33 cellular contexts compared by ENCODE assay signal in the genomic region with DNA sequence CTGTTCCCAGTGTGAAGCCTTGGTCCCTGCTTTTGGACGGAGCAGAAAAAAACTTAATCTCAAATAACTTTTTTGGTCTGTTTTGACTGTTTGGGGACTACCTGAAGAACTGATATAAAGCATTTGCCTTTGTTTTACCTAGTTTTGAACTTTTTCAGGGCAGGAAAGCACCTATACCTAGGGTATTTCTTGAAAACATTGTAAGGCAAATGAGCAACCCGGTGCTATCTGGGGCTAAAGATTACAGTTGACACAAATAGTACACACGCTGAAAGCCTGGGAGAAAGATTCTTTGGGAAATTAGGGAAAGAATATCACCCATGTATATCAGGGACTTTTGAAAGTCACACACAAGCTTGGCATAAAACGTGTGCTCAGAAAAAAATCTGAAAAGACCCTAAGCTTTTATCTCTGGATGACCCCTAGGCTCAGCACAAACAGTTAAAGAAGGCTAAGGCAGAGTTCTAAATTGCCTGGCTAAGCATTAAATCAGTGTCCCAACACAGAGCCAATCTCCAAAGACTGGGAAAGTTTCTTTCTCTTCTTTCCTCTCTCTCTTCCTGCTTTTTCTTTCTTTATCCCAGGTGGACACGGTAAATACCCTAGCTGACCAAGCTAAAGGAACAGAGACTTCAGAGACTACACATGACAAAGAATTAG.
"Had no signal": no experiment of that assay in that cellular context is flagged by ENCODE, and none has a peak within 500 bp of the region (broad histone marks: within the 10 kb centered on the region; RNA-seq: fewer than 3 reads in every experiment).

No MANE protein-coding gene starts in this region.

- H3K4me3 Mint-ChIP-seq: activated naive CD8-positive, alpha-beta T cell treated with anti-CD3 and anti-CD28 coated beads for 36 hours; immature natural killer cell; mesothelial cell of epicardium; naive B cell; nephron progenitor cell; stimulated activated effector memory CD8-positive, alpha-beta T cell treated with anti-CD3 and anti-CD28 coated beads, Interleukin-12 subunit alpha, Interleukin-12 subunit beta, amount 100 ng/mL, for 72 hours; stimulated activated naive CD8-positive, alpha-beta T cell treated with anti-CD3 and anti-CD28 coated beads, Interleukin-15, Interleukin-2, amounts not matched to agents 100 ng/mL and 50 ng/mL, for 24 hours had no signal

- H3K27ac Mint-ChIP-seq: activated naive CD8-positive, alpha-beta T cell treated with anti-CD3 and anti-CD28 coated beads for 36 hours; immature natural killer cell; mesothelial cell of epicardium; naive B cell; nephron progenitor cell; stimulated activated effector memory CD8-positive, alpha-beta T cell treated with anti-CD3 and anti-CD28 coated beads, Interleukin-12 subunit alpha, Interleukin-12 subunit beta, amount 100 ng/mL, for 72 hours; stimulated activated naive CD8-positive, alpha-beta T cell treated with anti-CD3 and anti-CD28 coated beads, Interleukin-15, Interleukin-2, amounts not matched to agents 100 ng/mL and 50 ng/mL, for 24 hours had no signal

- FAIRE-seq: frontal cortex, pancreas, small intestine had no signal

- H3K27ac ChIP-seq: adrenal gland, body of pancreas, colonic mucosa, pancreas, prostate gland, sigmoid colon, thoracic aorta, uterus, VCaP had no signal

- H3K9me3 ChIP-seq: colonic mucosa, pancreas, prostate gland, sigmoid colon, thoracic aorta, uterus had no signal

- ATAC-seq: activated CD4-positive, CD25-positive, alpha-beta regulatory T cell treated with anti-CD3 and anti-CD28 coated beads, Interleukin-2, amount 50 U/mL, for 24 hours; body of pancreas; left colon; pancreas; stimulated activated effector memory CD8-positive, alpha-beta T cell treated with anti-CD3 and anti-CD28 coated beads, Interleukin-12 subunit alpha, Interleukin-12 subunit beta, amount 100 ng/mL, for 72 hours had no signal

- H3K27me3 ChIP-seq: adrenal gland, body of pancreas, colonic mucosa, sigmoid colon, uterus had no signal

- H3K36me3 Mint-ChIP-seq: activated naive CD8-positive, alpha-beta T cell treated with anti-CD3 and anti-CD28 coated beads for 36 hours; immature natural killer cell; mesothelial cell of epicardium; stimulated activated effector memory CD8-positive, alpha-beta T cell treated with anti-CD3 and anti-CD28 coated beads, Interleukin-12 subunit alpha, Interleukin-12 subunit beta, amount 100 ng/mL, for 72 hours had no signal

- H3K9me3 Mint-ChIP-seq: activated naive CD8-positive, alpha-beta T cell treated with anti-CD3 and anti-CD28 coated beads for 36 hours had no signal

- H3K4me1 ChIP-seq: adrenal gland, body of pancreas, colonic mucosa, pancreas, prostate gland, sigmoid colon, uterus had no signal

- H3K4me3 ChIP-seq: adrenal gland, body of pancreas, colonic mucosa, pancreas, prostate gland, sigmoid colon, thoracic aorta, uterus had no signal

- H3K4me1 Mint-ChIP-seq: activated naive CD8-positive, alpha-beta T cell treated with anti-CD3 and anti-CD28 coated beads for 36 hours; immature natural killer cell; mesothelial cell of epicardium; naive B cell; nephron progenitor cell; stimulated activated effector memory CD8-positive, alpha-beta T cell treated with anti-CD3 and anti-CD28 coated beads, Interleukin-12 subunit alpha, Interleukin-12 subunit beta, amount 100 ng/mL, for 72 hours had no signal

- H3K36me3 ChIP-seq: adrenal gland, colonic mucosa, pancreas, prostate gland, sigmoid colon, thoracic aorta, uterus had no signal

- DNase-seq: activated CD4-positive, alpha-beta T cell treated with anti-CD3 and anti-CD28 coated beads for 48 hours; activated CD4-positive, alpha-beta T cell treated with anti-CD3 and anti-CD28 coated beads, Interleukin-2, amount 50 U/mL, for 48 hours; activated CD8-positive, alpha-beta memory T cell treated with anti-CD3 and anti-CD28 coated beads for 24 hours; activated effector memory CD4-positive, alpha-beta T cell treated with Interleukin-2 at 50 U/mL for 16 hours; activated naive CD4-positive, alpha-beta T cell treated with Interleukin-2 at 50 U/mL for 16 hours; activated naive CD8-positive, alpha-beta T cell treated with anti-CD3 and anti-CD28 coated beads for 36 hours; adrenal gland; aorta; body of pancreas; cerebellar nuclear complex; colonic mucosa; effector CD8-positive, alpha-beta T cell; immature natural killer cell; kidney; left colon; mammary epithelial cell; naive B cell; nephron progenitor cell; pancreas; retina; sigmoid colon; small intestine; stimulated activated CD4-positive, alpha-beta T cell treated with anti-CD3 and anti-CD28 coated beads, Interleukin-4, amount 100 ng/mL, for 24 hours; trophoblast cell; uterus had no signal
